ENCODE assay signal across 15 cellular contexts in the genomic region with DNA sequence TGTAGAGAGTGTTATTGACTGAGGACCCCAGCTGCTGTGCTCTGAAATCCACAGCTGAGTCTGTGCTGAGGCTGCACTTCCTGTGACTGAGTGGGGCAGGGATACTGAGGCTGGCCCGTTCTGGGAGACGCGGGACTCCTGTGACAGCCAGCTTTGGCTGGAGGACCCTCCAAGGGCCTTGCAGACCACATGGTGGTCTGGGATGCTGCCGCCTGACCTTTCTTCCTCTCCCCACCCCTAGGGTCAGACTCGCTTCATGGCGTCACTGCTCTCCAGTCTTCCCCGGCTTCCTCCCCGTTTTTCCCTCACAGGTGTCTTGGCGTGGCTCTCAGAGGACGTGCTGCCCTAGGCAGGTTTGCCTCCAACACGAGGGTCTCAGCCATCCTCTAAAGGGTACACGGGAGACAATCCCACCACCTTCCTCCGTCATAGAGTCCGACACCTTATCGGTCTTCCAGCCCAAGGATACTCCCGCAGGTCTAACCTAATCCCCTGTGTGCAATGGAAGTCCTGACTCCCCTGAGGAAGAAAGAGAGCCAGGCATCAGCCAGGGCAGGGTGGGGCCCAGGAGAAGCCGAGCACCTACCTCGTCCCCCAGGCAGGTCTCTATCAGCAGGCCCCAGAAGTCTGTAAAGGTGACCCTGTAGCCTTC. TPM values are rescaled to one million over a fixed set of nuclear protein-coding genes. Genes with fewer than 3 reads are reported as not detected.
A peak's percentile ranks its signal among the peaks of the same experiment; 100 is the strongest.
DNase-seq lines count a peak whose midpoint lies in the region; ATAC-seq and TF ChIP-seq lines count a peak whose summit lies in the region.
"Had no signal": no experiment of that assay in that cellular context is flagged by ENCODE, and none has a peak within 500 bp of the region (broad histone marks: within the 10 kb centered on the region; RNA-seq: fewer than 3 reads in every experiment).

No MANE protein-coding gene starts in this region.

- CTCF ChIA-PET in activated naive CD4-positive, alpha-beta T cell treated with anti-CD3 and anti-CD28 coated beads, Interleukin-2, amount 10 ng/mL, durations not matched to agents 7 days and 5 days (lab: Charles Lee) = interaction anchor here (8.8 kb wide), 1 partner anchor 62 kb away, joined by 106 read pairs; no protein-coding TSS in a partner anchor

- H3K4me1 ChIP-seq in RWPE2 (ENCODE audit: insufficient read depth, poor library complexity, severe bottlenecking) = no peaks in the 10 kb centered on the region
- peaks cover 2% of the 10 kb centered on the region for H3K4me1 ChIP-seq in mesendoderm (ENCODE audit: control insufficient read depth, low read depth, low read length)
- peaks cover 0 to 3% (median 0%) of the 10 kb centered on the region in 6 donors for H3K4me1 ChIP-seq in spleen
- H3K4me1 ChIP-seq: A549 had no signal

- no peak overlapping the region for H3K4me3 Mint-ChIP-seq in activated naive CD4-positive, alpha-beta T cell treated with anti-CD3 and anti-CD28 coated beads, Interleukin-2, amount 10 ng/mL, durations not matched to agents 7 days and 5 days
- H3K4me3 Mint-ChIP-seq: CD4-positive, alpha-beta T cell had no signal

- no peaks in the 10 kb centered on the region for H3K9me3 Mint-ChIP-seq in activated naive CD4-positive, alpha-beta T cell treated with anti-CD3 and anti-CD28 coated beads, Interleukin-2, amount 10 ng/mL, durations not matched to agents 7 days and 5 days
- H3K9me3 Mint-ChIP-seq: CD4-positive, alpha-beta T cell had no signal

- no peak overlapping the region for H3K27ac Mint-ChIP-seq in activated naive CD4-positive, alpha-beta T cell treated with anti-CD3 and anti-CD28 coated beads, Interleukin-2, amount 10 ng/mL, durations not matched to agents 7 days and 5 days
- H3K27ac Mint-ChIP-seq: CD4-positive, alpha-beta T cell had no signal

- no peak overlapping the region for H3K4me2 ChIP-seq in mesendoderm (ENCODE audit: low read length)
- H3K4me2 ChIP-seq: A549 had no signal

- H2AK5ac ChIP-seq in mesendoderm (ENCODE audit: low read length) = no peak overlapping the region

- no peak overlapping the region for H4K5ac ChIP-seq in mesendoderm (ENCODE audit: low read length)

- no peaks in the 10 kb centered on the region for H3K9me3 ChIP-seq in RWPE2 (ENCODE audit: severe bottlenecking)
- no peaks in the 10 kb centered on the region for H3K9me3 ChIP-seq in spleen
- H3K9me3 ChIP-seq: A549, Caco-2 had no signal

- H3K4me3 ChIP-seq in RWPE2 (ENCODE audit: severe bottlenecking) (no peak overlapping the region), mesendoderm (ENCODE audit: low read length) (no peak overlapping the region), spleen (no peak overlapping the region), H7 (ENCODE audit: insufficient read depth, low read depth, low read length) (no peak overlapping the region)
- H3K4me3 ChIP-seq: A549, GM23248 had no signal

- H3K27me3 ChIP-seq in RWPE2 (ENCODE audit: insufficient read depth, poor library complexity, severe bottlenecking) (no peaks in the 10 kb centered on the region), mesendoderm (ENCODE audit: insufficient read depth, low read length, poor library complexity) (no peaks in the 10 kb centered on the region), spleen (replicated peaks in 1 of 7) (peaks cover 0 to 20% (median 5%) of the 10 kb centered on the region in 7 donors), H7 (ENCODE audit: control insufficient read depth, insufficient read depth, low read length) (no peaks in the 10 kb centered on the region)

- no peaks in the 10 kb centered on the region for H3K36me3 Mint-ChIP-seq in activated naive CD4-positive, alpha-beta T cell treated with anti-CD3 and anti-CD28 coated beads, Interleukin-2, amount 10 ng/mL, durations not matched to agents 7 days and 5 days

- no peak for TF ChIP-seq CTCF in RWPE2 (IDR thresholded peaks at IDR 0.05; ENCODE audit: poor library complexity, severe bottlenecking)
- no peak for TF ChIP-seq CTCF in spleen (IDR thresholded peaks at IDR 0.05 in 8 of 11, conservative IDR thresholded peaks at IDR 0.05 in 3 of 11)

- H2BK15ac ChIP-seq in mesendoderm (replicated peaks; ENCODE audit: low read depth) = no peak overlapping the region

- no CpG with 5 or more reads among the region's 18 CpGs for WGBS in mesendoderm (ENCODE audit: extremely low coverage, insufficient coverage, low lambda C conversion rate)
- WGBS in spleen, 5 donors = 90 to 94% (median 92%) methylated on average over 16 to 18 of the region's 18 CpGs

- H3K4me1 Mint-ChIP-seq in activated naive CD4-positive, alpha-beta T cell treated with anti-CD3 and anti-CD28 coated beads, Interleukin-2, amount 10 ng/mL, durations not matched to agents 7 days and 5 days = no peaks in the 10 kb centered on the region

- no peak for ATAC-seq in RWPE2 (ENCODE audit: low read depth)
- ATAC-seq: A549 had no signal

- H4K8ac ChIP-seq in mesendoderm (ENCODE audit: low read depth, low read length) = no peak overlapping the region

- peak; percentile 15 for DNase-seq in activated naive CD4-positive, alpha-beta T cell treated with anti-CD3 and anti-CD28 coated beads, Interleukin-2, amount 10 ng/mL, durations not matched to agents 7 days and 5 days
- DNase-seq in activated naive CD4-positive, alpha-beta T cell treated with Interleukin-2 at 50 U/mL for 16 hours = no peak
- DNase-seq in RWPE2 (ENCODE audit: low spot score) = peak; percentile 71
- DNase-seq in mesendoderm = no peak
- DNase-seq in spleen = peak; percentile 56
- DNase-seq in H7 = no peak
- DNase-seq in activated gamma-delta T cell treated with Interleukin-2 at 50 U/mL for 16 hours = no peak
- DNase-seq: AML-193; CD4-positive, alpha-beta T cell; GM23248 had no signal

- H3K36me3 ChIP-seq in RWPE2 (ENCODE audit: low read depth) (no peaks in the 10 kb centered on the region), mesendoderm (ENCODE audit: control insufficient read depth, insufficient read depth, low read length) (no peaks in the 10 kb centered on the region), spleen (no peaks in the 10 kb centered on the region), H7 (replicated peaks; ENCODE audit: control insufficient read depth, insufficient read depth, low read length) (no peaks in the 10 kb centered on the region)

- TF ChIP-seq POLR2A in spleen (IDR thresholded peaks at IDR 0.05) = no peak

- H3K79me1 ChIP-seq in mesendoderm (ENCODE audit: low read length) = no peaks in the 10 kb centered on the region

- no peak overlapping the region for H2BK5ac ChIP-seq in mesendoderm (ENCODE audit: low read length)

- peaks cover 19% of the 10 kb centered on the region for H3K27me3 Mint-ChIP-seq in activated naive CD4-positive, alpha-beta T cell treated with anti-CD3 and anti-CD28 coated beads, Interleukin-2, amount 10 ng/mL, durations not matched to agents 7 days and 5 days
- H3K27me3 Mint-ChIP-seq: CD4-positive, alpha-beta T cell had no signal

- no peak overlapping the region for H2BK120ac ChIP-seq in mesendoderm (ENCODE audit: low read depth, low read length)

- intact Hi-C loops in spleen (cut with DNase I; ENCODE audit: low total_unique reads) = loop anchor here (5.0 kb wide), 1 partner anchor 65 kb away; no protein-coding TSS in a partner anchor

- H3K27ac ChIP-seq in RWPE2 (ENCODE audit: poor library complexity, severe bottlenecking) = no peak overlapping the region
- H3K27ac ChIP-seq in mesendoderm (ENCODE audit: low read depth, low read length) = no peak overlapping the region
- no peak overlapping the region for H3K27ac ChIP-seq in spleen
- H3K27ac ChIP-seq: 22Rv1, A549, C4-2B, GM23248 had no signal

- peak overlapping the region; percentile 52 for H3K23ac ChIP-seq in mesendoderm (ENCODE audit: low read length)

- H3K18ac ChIP-seq in mesendoderm (ENCODE audit: low read length) = no peak overlapping the region

- H3K4ac ChIP-seq in mesendoderm (ENCODE audit: low read depth, low read length) = no peak overlapping the region

- no peaks in the 10 kb centered on the region for H3K79me2 ChIP-seq in mesendoderm (ENCODE audit: control insufficient read depth, insufficient read depth, low read length)

- H3K9ac ChIP-seq in mesendoderm (ENCODE audit: low read length) = no peak overlapping the region
- H3K9ac ChIP-seq: GM23248 had no signal

- H3K56ac ChIP-seq in mesendoderm (ENCODE audit: low read length) = no peak overlapping the region

RNA-seq across cellular contexts. Expression of a gene that starts 19.9 kb away (rescaled TPM):
- polyA plus RNA-seq in mesendoderm (2013, experiment 1 of 2) = 14.7 TPM
- 14.6 TPM for polyA plus RNA-seq in mesendoderm (2013, experiment 2 of 2)
- total RNA-seq in spleen = 10 to 100 TPM; 20.4 to 33.2 (median 22.1) TPM
- polyA plus RNA-seq in spleen = 1 to 10 TPM; 5.5 to 9.7 (median 7.7) TPM
- 22.0 and 22.2 TPM in 2 replicates for total RNA-seq in H7 (2014; rRNA removed; shearing (Covaris generic))

RNA-seq across cellular contexts. Expression of a gene that starts 28.6 kb away (rescaled TPM):
- not detected for polyA plus RNA-seq in mesendoderm (2013, experiment 1 of 2)
- polyA plus RNA-seq in mesendoderm (2013, experiment 2 of 2) = under 0.01 TPM
- total RNA-seq in spleen = not detected
- not detected for polyA plus RNA-seq in spleen
- not detected in 2 replicates for total RNA-seq in H7 (2014; rRNA removed; shearing (Covaris generic))
- total RNA-seq: CD4-positive, alpha-beta T cell; GM23248 had no signal
- polyA plus RNA-seq: BJ, GM23248 had no signal

Comparison
In these comparisons a context has a peak if more than half of its experiments do, and no peak if none do; other contexts are left out.
1. DNase-seq: peak in activated naive CD4-positive, alpha-beta T cell treated with anti-CD3 and anti-CD28 coated beads, Interleukin-2, amount 10 ng/mL, durations not matched to agents 7 days and 5 days (single experiment), RWPE2 (single experiment) and spleen (single experiment); none in activated naive CD4-positive, alpha-beta T cell treated with Interleukin-2 at 50 U/mL for 16 hours (single experiment), mesendoderm (single experiment), H7 (single experiment) and activated gamma-delta T cell treated with Interleukin-2 at 50 U/mL for 16 hours (single experiment).